In genomic region chr2:28366496-28367282, GRCh38 we compare ENCODE assay signal across 1 cellular context.
TF ChIP-seq lines count a peak whose summit lies in the region.

No MANE protein-coding gene starts in this region.

TF ChIP-seq in K562, 482 proteins besides CTCF, POLR2A, EP300 and RAD21 (continued from another document and continues in another):
- TF ChIP-seq ARID4B (CRISPR knock-in tag; IDR thresholded peaks at IDR 0.05) = no peak
- TF ChIP-seq JUN (IDR thresholded peaks at IDR 0.05; ENCODE audit: borderline replicate concordance, low read depth, low read length) = peak; percentile 42; the same call in 1 of the 2 replicates
- TF ChIP-seq JUN (CRISPR knock-in tag; IDR thresholded peaks at IDR 0.05; ENCODE audit: borderline replicate concordance) = no peak; the same call in 1 of the 2 replicates
- TF ChIP-seq RHOXF2B (CRISPR knock-in tag; conservative IDR thresholded peaks at IDR 0.05) = 0 out of 2 replicates have a peak, but pooled peaks have one; percentile 72
- no peak for TF ChIP-seq SNRNP70 (optimal IDR thresholded peaks at IDR 0.05; ENCODE audit: low read depth, low read length)
- TF ChIP-seq HDAC8 (tag; IDR thresholded peaks at IDR 0.05) = no peak
- TF ChIP-seq ATF7 (IDR thresholded peaks at IDR 0.05) = peak; percentile 81
- TF ChIP-seq ZNF318 (IDR thresholded peaks at IDR 0.05; ENCODE audit: borderline replicate concordance in 1 of 2, low read depth in 1 of 2) = no peak
- TF ChIP-seq OTX1 (CRISPR knock-in tag; IDR thresholded peaks at IDR 0.05) = 0 out of 2 replicates have a peak, but pooled peaks have one; percentile 28
- peak; percentile 76 for TF ChIP-seq SUPT5H (IDR thresholded peaks at IDR 0.05)
- peak; percentile 67 for TF ChIP-seq NR2C2 (CRISPR knock-in tag; IDR thresholded peaks at IDR 0.05)
- peak; percentile 81 for TF ChIP-seq NR2C2 (tag; IDR thresholded peaks at IDR 0.05)
- TF ChIP-seq ZNF511 (CRISPR knock-in tag; IDR thresholded peaks at IDR 0.05) = 0 out of 2 replicates have a peak, but pooled peaks have one; percentile 19
- no peak for TF ChIP-seq PPARD (CRISPR knock-in tag; IDR thresholded peaks at IDR 0.05)
- no peak for TF ChIP-seq CLOCK (CRISPR knock-in tag; IDR thresholded peaks at IDR 0.05; ENCODE audit: borderline replicate concordance)
- TF ChIP-seq RFX1 (IDR thresholded peaks at IDR 0.05) = no peak
- peak; percentile 65 for TF ChIP-seq ETV1 (tag; conservative IDR thresholded peaks at IDR 0.05; ENCODE audit: low read depth)
- TF ChIP-seq SREBF1 (IDR thresholded peaks at IDR 0.05; ENCODE audit: borderline replicate concordance, low read depth, low read length) = no peak
- TF ChIP-seq CC2D1A (IDR thresholded peaks at IDR 0.05) = 0 out of 2 replicates have a peak, but pooled peaks have one; percentile 23
- no peak for TF ChIP-seq MYBL2 (IDR thresholded peaks at IDR 0.05; ENCODE audit: low read depth)
- TF ChIP-seq MYBL2 (CRISPR knock-in tag; IDR thresholded peaks at IDR 0.05; ENCODE audit: borderline replicate concordance) = no peak
- peak; percentile 38; the same call in 1 of the 2 replicates for TF ChIP-seq CREB3 (tag; conservative IDR thresholded peaks at IDR 0.05; ENCODE audit: low read depth)
- TF ChIP-seq ZNF384 (IDR thresholded peaks at IDR 0.05; ENCODE audit: low read depth, low read length) = no peak
- TF ChIP-seq HMGXB4 (CRISPR knock-in tag; IDR thresholded peaks at IDR 0.05) = no peak
- TF ChIP-seq ZNF639 (CRISPR knock-in tag; conservative IDR thresholded peaks at IDR 0.05 in 1 of 2, IDR thresholded peaks at IDR 0.05 in 1 of 2) = peak in 1 of 2 experiments; percentile 66; a peak in 2 of 4 replicates
- TF ChIP-seq MEIS2 (IDR thresholded peaks at IDR 0.05; ENCODE audit: partially characterized antibody) = no peak
- TF ChIP-seq THRA (IDR thresholded peaks at IDR 0.05) = no peak
- peak; percentile 76 for TF ChIP-seq KDM5B (IDR thresholded peaks at IDR 0.05; ENCODE audit: insufficient replicate concordance, low read depth, low read length)
